8 cellular contexts compared by ENCODE assay signal in genomic region chr11:123062158-123062891, GRCh38. TPM values are rescaled to one million over a fixed set of nuclear protein-coding genes. Genes with fewer than 3 reads are reported as not detected.
DNase-seq lines count a peak whose midpoint lies in the region; ATAC-seq and TF ChIP-seq lines count a peak whose summit lies in the region.

No MANE protein-coding gene starts in this region.

- H3K27me3 Mint-ChIP-seq in activated T-helper 2 cell treated with anti-CD3 and anti-CD28 coated beads, Interferon-gamma antibody, Interleukin-2, Interleukin-4, amounts not matched to agents 10 μg/mL and 5 μg/mL and 100 μg/mL, durations not matched to agents 14 hours and 24 hours and 36 hours (ENCODE audit: low read depth): no peaks in the 10 kb centered on the region
- peaks cover 0 to 1% (median 0%) of the 10 kb centered on the region in 5 donors for H3K27me3 Mint-ChIP-seq in naive thymus-derived CD8-positive, alpha-beta T cell
- no peaks in the 10 kb centered on the region for H3K27me3 Mint-ChIP-seq in stimulated activated naive B cell treated with anti-CD40 and anti-IgM and Interleukin-4, amounts not matched to agents 10 μg/mL and 1 μg/mL and 100 μg/mL, for 72 hours

- DNase-seq in DMS79 treated with DMSO at 0.1 percent for 48 hours (lab: John Stamatoyannopoulos, UW) (peak; percentile 100), GOT3 (lab: John Stamatoyannopoulos, UW) (peak; percentile 95), LHCN-M2 (ENCODE audit: low read depth) (peak; percentile 100), RPMI7951 (ENCODE audit: low read depth) (peak; percentile 99), fibroblast of mammary gland (ENCODE audit: low read depth) (peak; percentile 99)
- peak; percentile 99 for DNase-seq in activated T-helper 2 cell treated with anti-CD3 and anti-CD28 coated beads, Interferon-gamma antibody, Interleukin-2, Interleukin-4, amounts not matched to agents 10 μg/mL and 5 μg/mL and 100 μg/mL, durations not matched to agents 14 hours and 24 hours and 36 hours (ENCODE audit: low spot score)
- DNase-seq in naive thymus-derived CD8-positive, alpha-beta T cell: peak; percentile 98 to 100 (median 100)
- DNase-seq in stimulated activated naive B cell treated with anti-CD40 and anti-IgM and Interleukin-4, amounts not matched to agents 10 μg/mL and 1 μg/mL and 100 μg/mL, for 72 hours: peak; percentile 100

- peak overlapping the region; percentile 98 for H3K27ac Mint-ChIP-seq in activated T-helper 2 cell treated with anti-CD3 and anti-CD28 coated beads, Interferon-gamma antibody, Interleukin-2, Interleukin-4, amounts not matched to agents 10 μg/mL and 5 μg/mL and 100 μg/mL, durations not matched to agents 14 hours and 24 hours and 36 hours
- peak overlapping the region; percentile 96 to 100 (median 98) for H3K27ac Mint-ChIP-seq in naive thymus-derived CD8-positive, alpha-beta T cell
- peak overlapping the region; percentile 100 for H3K27ac Mint-ChIP-seq in stimulated activated naive B cell treated with anti-CD40 and anti-IgM and Interleukin-4, amounts not matched to agents 10 μg/mL and 1 μg/mL and 100 μg/mL, for 72 hours

- POLR2A ChIA-PET in naive thymus-derived CD8-positive, alpha-beta T cell (lab: Charles Lee): interaction anchor here (0.5 to 15.2 kb wide), 32 partner anchors 8 to 1770 kb away, joined by 3 to 220 read pairs (median 5); partner anchors contain the start of genes CRTAM and SC5D

- ATAC-seq in naive thymus-derived CD8-positive, alpha-beta T cell: peak; percentile 83 to 88
- ATAC-seq in stimulated activated naive B cell treated with anti-CD40 and anti-IgM and Interleukin-4, amounts not matched to agents 10 μg/mL and 1 μg/mL and 100 μg/mL, for 72 hours (replicated peaks): peak; percentile 91 to 92

- H3K4me1 Mint-ChIP-seq in activated T-helper 2 cell treated with anti-CD3 and anti-CD28 coated beads, Interferon-gamma antibody, Interleukin-2, Interleukin-4, amounts not matched to agents 10 μg/mL and 5 μg/mL and 100 μg/mL, durations not matched to agents 14 hours and 24 hours and 36 hours (ENCODE audit: low read depth): peaks cover 39% of the 10 kb centered on the region
- peaks cover 42 to 73% (median 60%) of the 10 kb centered on the region in 4 donors for H3K4me1 Mint-ChIP-seq in naive thymus-derived CD8-positive, alpha-beta T cell
- peaks cover 30 to 60% of the 10 kb centered on the region in 2 donors for H3K4me1 Mint-ChIP-seq in stimulated activated naive B cell treated with anti-CD40 and anti-IgM and Interleukin-4, amounts not matched to agents 10 μg/mL and 1 μg/mL and 100 μg/mL, for 72 hours

- no peak for TF ChIP-seq CTCF in fibroblast of mammary gland (conservative IDR thresholded peaks at IDR 0.05; ENCODE audit: control insufficient read depth, insufficient read depth, low read depth, low read length)

- H3K4me3 Mint-ChIP-seq in activated T-helper 2 cell treated with anti-CD3 and anti-CD28 coated beads, Interferon-gamma antibody, Interleukin-2, Interleukin-4, amounts not matched to agents 10 μg/mL and 5 μg/mL and 100 μg/mL, durations not matched to agents 14 hours and 24 hours and 36 hours (ENCODE audit: low read depth): peak overlapping the region; percentile 100
- H3K4me3 Mint-ChIP-seq in naive thymus-derived CD8-positive, alpha-beta T cell: peak overlapping the region; percentile 96 to 100 (median 99)
- peak overlapping the region; percentile 97 to 99 for H3K4me3 Mint-ChIP-seq in stimulated activated naive B cell treated with anti-CD40 and anti-IgM and Interleukin-4, amounts not matched to agents 10 μg/mL and 1 μg/mL and 100 μg/mL, for 72 hours

- intact Hi-C loops in activated T-helper 2 cell treated with anti-CD3 and anti-CD28 coated beads, Interferon-gamma antibody, Interleukin-2, Interleukin-4, amounts not matched to agents 10 μg/mL and 5 μg/mL and 100 μg/mL, durations not matched to agents 14 hours and 24 hours and 36 hours (cut with micrococcal nuclease): loop anchor here (1.0 to 10.0 kb wide), 10 partner anchors 8 to 1768 kb away; partner anchors contain the start of genes SC5D and ZNF202

- H3K9me3 Mint-ChIP-seq in activated T-helper 2 cell treated with anti-CD3 and anti-CD28 coated beads, Interferon-gamma antibody, Interleukin-2, Interleukin-4, amounts not matched to agents 10 μg/mL and 5 μg/mL and 100 μg/mL, durations not matched to agents 14 hours and 24 hours and 36 hours: no peaks in the 10 kb centered on the region
- H3K9me3 Mint-ChIP-seq in naive thymus-derived CD8-positive, alpha-beta T cell: peaks cover 0 to 2% (median 0%) of the 10 kb centered on the region in 9 donors
- peaks cover 0 to 2% of the 10 kb centered on the region in 2 donors for H3K9me3 Mint-ChIP-seq in stimulated activated naive B cell treated with anti-CD40 and anti-IgM and Interleukin-4, amounts not matched to agents 10 μg/mL and 1 μg/mL and 100 μg/mL, for 72 hours

- H3K4me3 ChIP-seq in fibroblast of mammary gland (ENCODE audit: control insufficient read depth, low read depth, low read length): peak overlapping the region; percentile 100

- peaks cover 62% of the 10 kb centered on the region for H3K36me3 Mint-ChIP-seq in activated T-helper 2 cell treated with anti-CD3 and anti-CD28 coated beads, Interferon-gamma antibody, Interleukin-2, Interleukin-4, amounts not matched to agents 10 μg/mL and 5 μg/mL and 100 μg/mL, durations not matched to agents 14 hours and 24 hours and 36 hours (ENCODE audit: low read depth)
- H3K36me3 Mint-ChIP-seq in naive thymus-derived CD8-positive, alpha-beta T cell: peaks cover 41 to 52% (median 48%) of the 10 kb centered on the region in 3 donors
- H3K36me3 Mint-ChIP-seq in stimulated activated naive B cell treated with anti-CD40 and anti-IgM and Interleukin-4, amounts not matched to agents 10 μg/mL and 1 μg/mL and 100 μg/mL, for 72 hours: peaks cover 46 to 52% of the 10 kb centered on the region in 2 donors

RNA-seq across cellular contexts. Expression of gene HSPA8, which starts 0.4 kb away (rescaled TPM):
- total RNA-seq in LHCN-M2 (2014; rRNA removed): 2,360 and 2,955 TPM in 2 replicates
- 1,360 TPM for polyA plus RNA-seq in LHCN-M2 (2012)
- 1,612 and 2,183 TPM in 2 replicates for total RNA-seq in RPMI7951 (2014; rRNA removed; shearing (Covaris generic))
- total RNA-seq in activated T-helper 2 cell treated with anti-CD3 and anti-CD28 coated beads, Interferon-gamma antibody, Interleukin-2, Interleukin-4, amounts not matched to agents 10 μg/mL and 5 μg/mL and 100 μg/mL, durations not matched to agents 14 hours and 24 hours and 36 hours: 3,975 and 4,013 TPM in 2 replicates
- 100 to 1,000 TPM; 892 to 941 TPM for total RNA-seq in naive thymus-derived CD8-positive, alpha-beta T cell
- polyA plus RNA-seq in naive thymus-derived CD8-positive, alpha-beta T cell: 1,000 to 10,000 TPM; 1,075 to 1,399 (median 1,151) TPM

Comparison
In these comparisons a context has a peak if more than half of its experiments do, and no peak if none do; other contexts are left out.
1. Peak in every context shown above with its lines: DNase-seq, ATAC-seq and H3K4me3 ChIP-seq.